ENCODE assay signal across 8 cellular contexts in the genomic region with DNA sequence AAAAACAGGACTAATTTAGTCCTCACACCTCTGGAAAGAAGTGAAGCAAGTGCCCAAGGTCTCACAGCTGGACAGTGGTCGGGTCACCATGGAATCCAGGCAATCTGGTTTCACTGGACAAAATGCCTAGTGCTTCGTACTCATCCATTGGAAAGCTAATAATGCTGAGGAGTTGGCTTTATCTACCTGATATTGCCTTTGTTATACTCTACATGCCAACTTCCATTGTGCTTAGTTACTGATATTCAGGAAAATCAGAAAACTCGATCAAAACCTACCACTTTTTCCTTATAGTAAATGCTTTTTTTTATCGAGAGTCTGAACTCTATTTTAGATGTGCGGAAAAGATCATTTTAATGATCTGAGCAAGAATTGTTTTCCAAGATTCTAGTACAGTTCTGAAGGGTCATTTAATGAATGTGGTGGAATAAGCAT. TPM values are rescaled to one million over a fixed set of nuclear protein-coding genes. Genes with fewer than 3 reads are reported as not detected.
DNase-seq lines count a peak whose midpoint lies in the region; ATAC-seq and TF ChIP-seq lines count a peak whose summit lies in the region.

No MANE protein-coding gene starts in this region.

- no peak for TF ChIP-seq CTCF in foreskin fibroblast (IDR thresholded peaks at IDR 0.05; ENCODE audit: low read depth, low read length)
- TF ChIP-seq CTCF in spleen (IDR thresholded peaks at IDR 0.05 in 8 of 11, conservative IDR thresholded peaks at IDR 0.05 in 3 of 11) = no peak

- H3F3A ChIP-seq in GM23248 (ENCODE audit: insufficient read depth) = peaks cover 6% of the 10 kb centered on the region; the same call in 1 of the 2 replicates

- H2AFZ ChIP-seq in GM23248 = peak overlapping the region; percentile 98

- intact Hi-C loops in spleen (cut with DNase I; ENCODE audit: low total_unique reads) = no loop called here

- ATAC-seq in HG03159 (IDR thresholded peaks at IDR 0.05; ENCODE audit: unreplicated experiment) = no peak

- peak overlapping the region; percentile 82 for H3K9ac ChIP-seq in GM23248

- H3K27ac ChIP-seq in GM23248 (peak overlapping the region; percentile 29; the same call in 1 of the 2 replicates), SJCRH30 (peak overlapping the region; percentile 33), spleen (peak overlapping the region in 7 of 8 donors; percentile 52 to 89 (median 83))

- H3K9me3 ChIP-seq in GM23248 (ENCODE audit: low read depth) = no peaks in the 10 kb centered on the region
- no peaks in the 10 kb centered on the region for H3K9me3 ChIP-seq in SJCRH30 (replicated peaks)
- no peaks in the 10 kb centered on the region for H3K9me3 ChIP-seq in spleen

- H3K36me3 ChIP-seq in GM23248 (ENCODE audit: low read depth) (no peaks in the 10 kb centered on the region), SJCRH30 (no peaks in the 10 kb centered on the region), spleen (no peaks in the 10 kb centered on the region)

- no peaks in the 10 kb centered on the region for H4K20me1 ChIP-seq in GM23248 (ENCODE audit: insufficient read depth)

- H3K9me2 ChIP-seq in GM23248 (ENCODE audit: insufficient read depth) = no peaks in the 10 kb centered on the region

- DNase-seq in GM23248 = no peak
- no peak for DNase-seq in SJCRH30
- no peak for DNase-seq in foreskin fibroblast
- no peak for DNase-seq in spleen
- DNase-seq in activated effector memory CD4-positive, alpha-beta T cell treated with anti-CD3 and anti-CD28 coated beads, Interleukin-2, amount 50 U/mL, for 16 hours = no peak
- DNase-seq in HCEC 1CT = no peak
- DNase-seq in erythroblast (lab: John Stamatoyannopoulos, UW) = no peak

- H3K4me3 ChIP-seq in GM23248 (peak overlapping the region; percentile 91), SJCRH30 (peak overlapping the region; percentile 92), foreskin fibroblast (ENCODE audit: low read depth in 1 of 2, low read length in 2 of 2) (peak overlapping the region; percentile 64 to 92), spleen (peak overlapping the region; percentile 86 to 100 (median 100))

- H3K79me2 ChIP-seq in GM23248 (ENCODE audit: insufficient read depth) = no peaks in the 10 kb centered on the region

- H3K27me3 ChIP-seq in GM23248 (replicated peaks; ENCODE audit: insufficient read depth) (no peaks in the 10 kb centered on the region), SJCRH30 (no peaks in the 10 kb centered on the region), spleen (replicated peaks in 1 of 7) (peaks cover 0 to 15% (median 0%) of the 10 kb centered on the region in 7 donors)

- H3K4me1 ChIP-seq in GM23248 (ENCODE audit: insufficient read depth) (no peaks in the 10 kb centered on the region), SJCRH30 (no peaks in the 10 kb centered on the region), spleen (peaks cover 0 to 17% (median 9%) of the 10 kb centered on the region in 6 donors)

- in situ Hi-C loops in GM23248 (cut with MboI) = no loop called here

- H3K4me2 ChIP-seq in GM23248 (ENCODE audit: unreplicated experiment) = peak overlapping the region; percentile 86

- 40 to 41% methylated on average over 5 of the region's 5 CpGs for WGBS in GM23248 (ENCODE audit: low coverage in 1 of 2, low lambda C conversion rate in 2 of 2, missing lambda C conversion rate in 2 of 2), 2 experiments
- 40 to 49% (median 46%) methylated on average over 5 of the region's 5 CpGs for WGBS in spleen, 5 donors

- TF ChIP-seq POLR2A in spleen (IDR thresholded peaks at IDR 0.05) (no peak), erythroblast (IDR thresholded peaks at IDR 0.05; ENCODE audit: low read length) (no peak)

RNA-seq across cellular contexts. Expression of a gene that starts 1.0 kb away (rescaled TPM):
- 1.9 TPM in 1 of 2 replicates, not detected in the other for total RNA-seq in GM23248 (2014; rRNA removed; shearing (Covaris generic))
- polyA plus RNA-seq in GM23248 (2016; fragmentation: Nextera tagmentation; extraction: Ambion mirVana) (0.14 TPM in 1 of 2 replicates, not detected in the other), spleen (under 1 TPM; 0.06 to 0.20 (median 0.12) TPM)
- total RNA-seq in SJCRH30 (2014; rRNA removed; shearing (Covaris generic)) = 0.23 and 0.45 TPM in 2 replicates
- total RNA-seq in spleen = under 1 TPM in 1 of 7 donors, not detected in 6; 0.46 TPM

Comparison
In these comparisons a context has a peak if more than half of its experiments do, and no peak if none do; other contexts are left out.
1. H3K27ac ChIP-seq: peak in every context shown above with its lines; median percentile 83 in spleen; 33 in SJCRH30; 29 in GM23248.